In the genomic region with DNA sequence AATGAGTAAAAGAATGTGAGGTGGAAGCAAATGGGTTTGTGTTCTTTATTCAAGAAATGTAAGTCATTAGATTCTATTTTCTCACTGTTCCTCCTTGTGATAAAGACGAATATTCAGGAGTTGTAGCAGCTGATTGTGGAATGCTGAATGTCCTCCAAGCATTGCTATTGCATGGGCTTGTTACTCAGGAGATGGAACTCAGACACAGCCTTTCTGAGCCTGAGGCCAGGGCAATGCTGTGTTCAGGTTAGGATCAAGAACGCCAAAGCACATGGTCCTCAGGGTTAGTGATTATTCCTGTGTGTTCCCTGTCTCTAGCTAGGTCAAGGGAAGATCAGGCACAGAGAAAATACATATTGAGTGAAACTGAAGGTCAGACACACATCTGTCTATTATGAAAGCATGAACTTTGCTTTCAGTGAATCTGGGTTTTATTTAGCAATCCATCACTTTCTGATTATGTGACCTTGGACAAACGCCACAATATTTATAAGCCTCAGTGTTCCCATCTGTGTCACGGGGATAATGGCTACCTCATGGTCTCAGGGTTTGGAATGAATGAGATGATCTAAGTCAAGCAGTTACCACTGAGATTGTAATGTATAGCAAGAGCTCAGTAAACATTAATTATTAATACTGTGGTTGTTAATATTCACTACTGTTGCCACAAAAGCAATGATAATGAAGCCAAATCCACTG, we compare ENCODE assay signal across 19 cellular contexts.
"Had no signal": no experiment of that assay in that cellular context is flagged by ENCODE, and none has a peak within 500 bp of the region (broad histone marks: within the 10 kb centered on the region; RNA-seq: fewer than 3 reads in every experiment).

No MANE protein-coding gene starts in this region.

- H3K27ac ChIP-seq: adrenal gland, left ventricle myocardium inferior, thoracic aorta, VCaP had no signal

- H3K9me3 ChIP-seq: adrenal gland, left ventricle myocardium inferior, thoracic aorta had no signal

- H3K36me3 ChIP-seq: left ventricle myocardium inferior, thoracic aorta had no signal

- ATAC-seq: effector memory CD8-positive, alpha-beta T cell; natural killer cell treated with Interleukin-12 subunit alpha and Interleukin-12 subunit beta and Interleukin-15 and Interleukin-18, amount 100 ng/mL, for 72 hours; right cardiac atrium had no signal

- H3K4me3 ChIP-seq: adrenal gland, left ventricle myocardium inferior, thoracic aorta had no signal

- H3K4me1 ChIP-seq: left ventricle myocardium inferior had no signal

- H3K27me3 ChIP-seq: adrenal gland had no signal

- DNase-seq: activated CD4-positive, alpha-beta T cell treated with anti-CD3 and anti-CD28 coated beads for 4 hours; activated CD4-positive, alpha-beta T cell treated with anti-CD3 and anti-CD28 coated beads, Interleukin-2, amount 50 U/mL, for 48 hours; activated CD8-positive, alpha-beta memory T cell treated with anti-CD3 and anti-CD28 coated beads for 24 hours; activated effector memory CD4-positive, alpha-beta T cell treated with Interleukin-2 at 50 U/mL for 16 hours; activated naive CD4-positive, alpha-beta T cell treated with Interleukin-2 at 50 U/mL for 16 hours; aorta; cortex of kidney; effector memory CD8-positive, alpha-beta T cell; foreskin melanocyte; glutamatergic neuron; left ventricle myocardium inferior; posterior cingulate gyrus; right cardiac atrium; stimulated activated CD4-positive, alpha-beta T cell treated with anti-CD3 and anti-CD28 coated beads, Interleukin-2, amount 100 ng/mL, for 48 hours; stimulated activated naive CD4-positive, alpha-beta T cell treated with Interleukin-2 at 50 U/mL for 16 hours had no signal
